ENCODE assay signal across 8 cellular contexts in the genomic region with DNA sequence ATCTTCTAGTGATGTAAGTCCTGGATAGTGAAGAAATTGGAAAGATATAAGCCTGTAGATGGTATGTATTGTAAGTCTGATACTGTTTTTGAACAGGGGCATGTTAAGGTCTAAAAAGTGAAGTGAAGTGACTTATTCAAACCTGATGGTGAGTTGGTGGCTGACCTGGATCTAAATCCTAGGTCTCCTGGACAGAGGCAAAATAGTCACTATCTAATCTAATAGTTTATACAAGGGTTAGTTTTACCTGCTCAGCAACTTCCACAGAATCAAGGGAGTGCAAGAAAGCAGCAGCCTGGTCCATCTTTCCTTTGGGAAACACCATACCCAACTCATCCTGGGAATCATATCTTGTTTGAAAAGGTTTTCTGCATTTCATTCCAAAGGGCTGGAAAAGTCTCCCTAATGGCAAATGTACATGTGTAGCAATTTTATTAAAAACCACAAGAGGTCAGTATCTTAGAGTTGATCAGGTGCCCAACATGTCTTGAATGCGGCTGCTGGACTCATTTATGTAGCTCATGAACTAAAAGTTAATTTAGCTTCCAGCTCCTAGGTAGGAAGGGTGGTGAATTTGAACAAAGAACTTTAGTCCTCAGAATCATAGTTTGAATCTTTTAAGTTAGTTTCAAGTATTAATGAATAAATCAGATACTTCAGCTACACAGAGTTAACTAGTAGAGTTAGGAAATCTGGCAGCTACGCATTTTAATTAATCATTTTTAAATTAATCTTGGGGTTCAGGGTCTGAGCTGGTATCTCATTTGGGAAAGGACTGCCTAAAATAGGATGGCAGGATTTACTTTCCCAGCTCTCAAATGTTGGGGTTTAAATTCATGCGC. TPM values are rescaled to one million over a fixed set of nuclear protein-coding genes. Genes with fewer than 3 reads are reported as not detected.
A peak's percentile ranks its signal among the peaks of the same experiment; 100 is the strongest.
DNase-seq lines count a peak whose midpoint lies in the region; ATAC-seq and TF ChIP-seq lines count a peak whose summit lies in the region.

No MANE protein-coding gene starts in this region.

- H3K27ac Mint-ChIP-seq in natural killer cell, result no peak overlapping the region

- no peaks in the 10 kb centered on the region for H3K27me3 ChIP-seq in dorsolateral prefrontal cortex

- H3K4me1 Mint-ChIP-seq in natural killer cell, result no peaks in the 10 kb centered on the region

- no peak for DNase-seq in AG04449 (ENCODE audit: low read depth, low spot score)
- peak; percentile 60 for DNase-seq in NCI-H748 treated with DMSO at 0.1 percent for 48 hours (lab: John Stamatoyannopoulos, UW)
- no peak for DNase-seq in dorsolateral prefrontal cortex
- no peak for DNase-seq in natural killer cell
- no peak for DNase-seq in ecto neural progenitor cell (ENCODE audit: low spot score)
- no peak for DNase-seq in GM10248 (ENCODE audit: extremely low spot score)
- DNase-seq in occipital lobe (lab: John Stamatoyannopoulos, UW), result no peak

- intact Hi-C loops in dorsolateral prefrontal cortex (cut with DNase I), result loop anchor here (5.0 to 10.0 kb wide), 2 partner anchors 64 to 127 kb away; a partner anchor contains a TSS
- intact Hi-C loops in natural killer cell (cut with micrococcal nuclease), result no loop called here

- POLR2A ChIA-PET in AG04449 (lab: Yijun Ruan, JAX), result no interaction called here
- POLR2A ChIA-PET in GM10248 (lab: Yijun Ruan, JAX), result no interaction called here

- ATAC-seq in GM18907 (IDR thresholded peaks at IDR 0.05; ENCODE audit: unreplicated experiment) (peak; percentile 32), natural killer cell (no peak)

- H3K4me3 Mint-ChIP-seq in natural killer cell, result no peak overlapping the region

- no peaks in the 10 kb centered on the region for H3K9me3 Mint-ChIP-seq in natural killer cell

- CTCF ChIA-PET in AG04449 (lab: Yijun Ruan, JAX), result interaction anchor here (0.6 to 3.6 kb wide), 45 partner anchors 9 to 523 kb away, joined by 3 to 47 read pairs (median 5); a partner anchor contains a TSS
- CTCF ChIA-PET in GM10248 (lab: Yijun Ruan, JAX), result interaction anchor here (0.6 to 1.7 kb wide), 28 partner anchors 9 to 216 kb away, joined by 3 to 9 read pairs (median 4); a partner anchor contains a TSS

- peak; percentile 33 for TF ChIP-seq CTCF in AG04449 (IDR thresholded peaks at IDR 0.05; ENCODE audit: insufficient read depth, low read length, missing control alignments)
- peak; percentile 39 to 78 (median 62) for TF ChIP-seq CTCF in dorsolateral prefrontal cortex (IDR thresholded peaks at IDR 0.05 in 54 of 56, conservative IDR thresholded peaks at IDR 0.05 in 2 of 56; ENCODE audit: low read depth in 1 of 56, partially characterized antibody in 56 of 56)
- peak; percentile 9 for TF ChIP-seq CTCF in natural killer cell (IDR thresholded peaks at IDR 0.05)
- TF ChIP-seq CTCF in GM10248 (IDR thresholded peaks at IDR 0.05; ENCODE audit: control extremely low read depth, extremely low read depth, low read depth, missing control alignments), result no peak

- H3K36me3 Mint-ChIP-seq in natural killer cell, result peaks cover 38% of the 10 kb centered on the region

- no peak overlapping the region for H3K4me3 ChIP-seq in AG04449 (ENCODE audit: low read depth, low read length)
- H3K4me3 ChIP-seq in dorsolateral prefrontal cortex, result no peak overlapping the region

- H3K27ac ChIP-seq in dorsolateral prefrontal cortex, result peak overlapping the region in 55 of 59 donors; percentile 5 to 93 (median 71)

- H3K27me3 Mint-ChIP-seq in natural killer cell (ENCODE audit: low read depth in 2 of 2), result no peaks in the 10 kb centered on the region

RNA-seq across cellular contexts. Expression of a gene that starts 26.0 kb away (rescaled TPM):
- total RNA-seq in dorsolateral prefrontal cortex (10 to 100 TPM; 11.3 to 30.0 (median 19.1) TPM), natural killer cell (10 to 100 TPM; 12.0 to 20.5 (median 15.0) TPM), occipital lobe (19.8 TPM)

RNA-seq across cellular contexts. Expression of a gene that starts 26.2 kb away (rescaled TPM):
- total RNA-seq in dorsolateral prefrontal cortex (10 to 100 TPM; 22.9 to 79.1 (median 51.0) TPM), natural killer cell (1 to 10 TPM; 6.9 to 9.8 (median 9.6) TPM), occipital lobe (85.8 TPM)
